ENCODE assay signal across 30 cellular contexts in genomic region chr12:17017402-17017801, GRCh38.
"Had no signal": no experiment of that assay in that cellular context is flagged by ENCODE, and none has a peak within 500 bp of the region (broad histone marks: within the 10 kb centered on the region; RNA-seq: fewer than 3 reads in every experiment).

No MANE protein-coding gene starts in this region.

- H3K4me3 ChIP-seq: esophagus squamous epithelium, hepatocyte, pancreas, prostate gland, sigmoid colon, stomach, suprapubic skin, tibial artery had no signal

- H3K4me2 ChIP-seq: hepatocyte had no signal

- ATAC-seq: left colon; naive thymus-derived CD4-positive, alpha-beta T cell; pancreas; stimulated activated naive B cell treated with anti-CD40 and anti-IgM and Interleukin-4, amounts not matched to agents 10 μg/mL and 1 μg/mL and 100 μg/mL, for 72 hours had no signal

- H3K36me3 ChIP-seq: brain microvascular endothelial cell, esophagus squamous epithelium, pancreas, prostate gland, sigmoid colon, stomach, suprapubic skin, tibial artery had no signal

- FAIRE-seq: astrocyte, endothelial cell of umbilical vein, frontal cortex, kidney, pancreas, small intestine, TTC549 had no signal

- H2AFZ ChIP-seq: hepatocyte had no signal

- H3K36me3 Mint-ChIP-seq: activated naive CD8-positive, alpha-beta T cell treated with anti-CD3 and anti-CD28 coated beads, Interleukin-2, amount 10 ng/mL, durations not matched to agents 7 days and 5 days; mesothelial cell of epicardium; naive thymus-derived CD4-positive, alpha-beta T cell; stimulated activated naive B cell treated with anti-CD40 and anti-IgM and Interleukin-4, amounts not matched to agents 10 μg/mL and 1 μg/mL and 100 μg/mL, for 72 hours had no signal

- H3K9me3 ChIP-seq: pancreas, prostate gland, sigmoid colon, suprapubic skin, tibial artery had no signal

- H3K79me2 ChIP-seq: hepatocyte had no signal

- H3K27me3 ChIP-seq: brain microvascular endothelial cell, esophagus squamous epithelium, hepatocyte, pancreas, sigmoid colon, stomach, suprapubic skin, tibial artery had no signal

- DNase-seq: activated CD4-positive, alpha-beta T cell treated with anti-CD3 and anti-CD28 coated beads for 4 hours; activated CD4-positive, alpha-beta T cell treated with anti-CD3 and anti-CD28 coated beads, Interleukin-2, amount 50 U/mL, for 4 hours; activated effector memory CD4-positive, alpha-beta T cell treated with anti-CD3 and anti-CD28 coated beads, Interleukin-2, amount 50 U/mL, for 16 hours; activated naive CD4-positive, alpha-beta T cell treated with anti-CD3 and anti-CD28 coated beads for 36 hours; activated naive CD8-positive, alpha-beta T cell treated with anti-CD3 and anti-CD28 coated beads, Interleukin-2, amount 10 ng/mL, durations not matched to agents 7 days and 5 days; brain microvascular endothelial cell; central memory CD4-positive, alpha-beta T cell; esophagus squamous epithelium; kidney; left colon; naive thymus-derived CD4-positive, alpha-beta T cell; nucleus accumbens; pancreas; retina; sigmoid colon; small intestine; stimulated activated CD4-positive, alpha-beta T cell treated with anti-CD3 and anti-CD28 coated beads, Interleukin-1b, Interleukin-23, amount 100 ng/mL, for 48 hours; stimulated activated naive B cell treated with anti-CD40 and anti-IgM and Interleukin-4, amounts not matched to agents 10 μg/mL and 1 μg/mL and 100 μg/mL, for 72 hours; stomach; T-helper 1 cell; tibial artery had no signal

- H3K27ac ChIP-seq: brain microvascular endothelial cell, esophagus squamous epithelium, hepatocyte, pancreas, prostate gland, sigmoid colon, stomach, suprapubic skin, tibial artery, VCaP had no signal

- H3K27ac Mint-ChIP-seq: activated naive CD4-positive, alpha-beta T cell treated with anti-CD3 and anti-CD28 coated beads for 36 hours; activated naive CD8-positive, alpha-beta T cell treated with anti-CD3 and anti-CD28 coated beads, Interleukin-2, amount 10 ng/mL, durations not matched to agents 7 days and 5 days; mesothelial cell of epicardium; naive thymus-derived CD4-positive, alpha-beta T cell; stimulated activated naive B cell treated with anti-CD40 and anti-IgM and Interleukin-4, amounts not matched to agents 10 μg/mL and 1 μg/mL and 100 μg/mL, for 72 hours had no signal

- H3K4me1 ChIP-seq: esophagus squamous epithelium, pancreas, prostate gland, sigmoid colon, stomach, suprapubic skin, tibial artery had no signal
